Comparison of ENCODE assay signal across 27 cellular contexts in the genomic region with DNA sequence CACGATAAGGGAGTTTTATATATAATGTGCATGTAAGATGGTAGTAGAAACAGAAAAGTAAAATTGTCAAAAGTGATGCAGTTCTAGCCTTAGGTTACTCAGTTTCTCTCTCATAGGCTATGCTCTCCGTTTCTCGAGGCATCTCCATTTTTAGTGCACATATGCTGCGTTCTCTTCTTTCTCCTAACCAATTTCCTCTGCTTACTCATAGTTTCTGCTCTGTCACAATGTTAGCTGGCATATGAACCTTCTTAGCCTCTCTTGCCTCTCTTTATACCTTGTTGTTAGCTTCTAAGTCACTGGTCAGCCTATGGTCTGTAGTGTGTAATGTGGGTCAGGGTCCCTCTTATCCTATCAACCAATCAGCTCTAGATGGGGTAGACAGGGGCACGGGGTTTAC.
"Had no signal": no experiment of that assay in that cellular context is flagged by ENCODE, and none has a peak within 500 bp of the region (broad histone marks: within the 10 kb centered on the region; RNA-seq: fewer than 3 reads in every experiment).

No MANE protein-coding gene starts in this region.

- H3K9me3 ChIP-seq: body of pancreas, colonic mucosa, gastroesophageal sphincter, mucosa of descending colon, pancreas, prostate gland, tibial nerve had no signal

- H3K4me1 Mint-ChIP-seq: activated CD4-positive, alpha-beta memory T cell treated with anti-CD3 and anti-CD28 coated beads, Interleukin-2, amount 10 ng/mL, durations not matched to agents 7 days and 5 days; activated CD4-positive, alpha-beta T cell treated with anti-CD3 and anti-CD28 coated beads, Interleukin-2, amount 10 ng/mL, durations not matched to agents 7 days and 5 days; activated naive CD4-positive, alpha-beta T cell treated with anti-CD3 and anti-CD28 coated beads, Interleukin-2, amount 50 U/mL, for 24 hours had no signal

- H3K27ac Mint-ChIP-seq: activated CD4-positive, alpha-beta memory T cell treated with anti-CD3 and anti-CD28 coated beads, Interleukin-2, amount 10 ng/mL, durations not matched to agents 7 days and 5 days; activated CD4-positive, alpha-beta T cell treated with anti-CD3 and anti-CD28 coated beads, Interleukin-2, amount 10 ng/mL, durations not matched to agents 7 days and 5 days; activated naive CD4-positive, alpha-beta T cell treated with anti-CD3 and anti-CD28 coated beads, Interleukin-2, amount 50 U/mL, for 24 hours; activated naive CD8-positive, alpha-beta T cell treated with anti-CD3 and anti-CD28 coated beads, Interleukin-2, amount 50 U/mL, for 24 hours; activated T-cell treated with anti-CD3 and anti-CD28 coated beads, Interleukin-2, amount 50 U/mL, for 24 hours; natural killer cell treated with Interleukin-12 subunit alpha and Interleukin-12 subunit beta and Interleukin-15 and Interleukin-18, amount 100 ng/mL, for 72 hours; WTC11 had no signal

- H3K9me3 Mint-ChIP-seq: activated CD4-positive, alpha-beta memory T cell treated with anti-CD3 and anti-CD28 coated beads, Interleukin-2, amount 10 ng/mL, durations not matched to agents 7 days and 5 days; activated CD4-positive, alpha-beta T cell treated with anti-CD3 and anti-CD28 coated beads, Interleukin-2, amount 10 ng/mL, durations not matched to agents 7 days and 5 days; activated naive CD8-positive, alpha-beta T cell treated with anti-CD3 and anti-CD28 coated beads, Interleukin-2, amount 50 U/mL, for 24 hours; activated T-cell treated with anti-CD3 and anti-CD28 coated beads, Interleukin-2, amount 50 U/mL, for 24 hours; WTC11 had no signal

- H3K27me3 ChIP-seq: body of pancreas, cardiac muscle cell, colonic mucosa, gastroesophageal sphincter, hepatocyte, pancreas, tibial nerve had no signal

- H3K27me3 Mint-ChIP-seq: activated CD4-positive, alpha-beta memory T cell treated with anti-CD3 and anti-CD28 coated beads, Interleukin-2, amount 10 ng/mL, durations not matched to agents 7 days and 5 days; activated CD4-positive, alpha-beta T cell treated with anti-CD3 and anti-CD28 coated beads, Interleukin-2, amount 10 ng/mL, durations not matched to agents 7 days and 5 days; activated naive CD4-positive, alpha-beta T cell treated with anti-CD3 and anti-CD28 coated beads, Interleukin-2, amount 50 U/mL, for 24 hours; activated naive CD8-positive, alpha-beta T cell treated with anti-CD3 and anti-CD28 coated beads, Interleukin-2, amount 50 U/mL, for 24 hours; activated T-cell treated with anti-CD3 and anti-CD28 coated beads, Interleukin-2, amount 50 U/mL, for 24 hours; natural killer cell treated with Interleukin-12 subunit alpha and Interleukin-12 subunit beta and Interleukin-15 and Interleukin-18, amount 100 ng/mL, for 72 hours had no signal

- DNase-seq: activated CD4-positive, alpha-beta memory T cell treated with anti-CD3 and anti-CD28 coated beads, Interleukin-2, amount 10 ng/mL, durations not matched to agents 7 days and 5 days; activated CD4-positive, alpha-beta T cell treated with anti-CD3 and anti-CD28 coated beads for 1 hour; activated CD4-positive, alpha-beta T cell treated with anti-CD3 and anti-CD28 coated beads, Interleukin-2, amount 10 ng/mL, durations not matched to agents 7 days and 5 days; activated CD8-positive, alpha-beta memory T cell treated with anti-CD3 and anti-CD28 coated beads, Interleukin-2, amount 50 U/mL, for 48 hours; activated gamma-delta T cell treated with Interleukin-2 at 50 U/mL for 16 hours; activated naive CD8-positive, alpha-beta T cell treated with anti-CD3 and anti-CD28 coated beads, Interleukin-2, amount 50 U/mL, for 24 hours; activated T-cell treated with anti-CD3 and anti-CD28 coated beads, Interleukin-2, amount 50 U/mL, for 24 hours; anterior cingulate cortex; body of pancreas; cerebellar nuclear complex; colonic mucosa; effector memory CD4-positive, alpha-beta T cell; left cardiac atrium; left ventricle myocardium superior; mucosa of descending colon; nucleus accumbens; pancreas; stimulated activated CD4-positive, alpha-beta T cell treated with anti-CD3 and anti-CD28 coated beads, Interleukin-15, amount 100 ng/mL, for 24 hours; stimulated activated naive CD4-positive, alpha-beta T cell treated with Interleukin-2 at 50 U/mL for 16 hours had no signal

- H3K36me3 ChIP-seq: cardiac muscle cell, colonic mucosa, gastroesophageal sphincter, pancreas, prostate gland, tibial nerve had no signal

- H3K36me3 Mint-ChIP-seq: activated naive CD4-positive, alpha-beta T cell treated with anti-CD3 and anti-CD28 coated beads, Interleukin-2, amount 50 U/mL, for 24 hours; natural killer cell treated with Interleukin-12 subunit alpha and Interleukin-12 subunit beta and Interleukin-15 and Interleukin-18, amount 100 ng/mL, for 72 hours; WTC11 had no signal

- H3K4me1 ChIP-seq: body of pancreas, colonic mucosa, gastroesophageal sphincter, pancreas, prostate gland, tibial nerve had no signal

- ATAC-seq: activated naive CD8-positive, alpha-beta T cell treated with anti-CD3 and anti-CD28 coated beads, Interleukin-2, amount 50 U/mL, for 24 hours; body of pancreas; gastroesophageal sphincter; left cardiac atrium; left ventricle myocardium superior; mucosa of descending colon; natural killer cell treated with Interleukin-12 subunit alpha and Interleukin-12 subunit beta and Interleukin-15 and Interleukin-18, amount 100 ng/mL, for 72 hours; pancreas; WTC11 had no signal

- H3K27ac ChIP-seq: body of pancreas, cardiac muscle cell, colonic mucosa, gastroesophageal sphincter, hepatocyte, pancreas, prostate gland, tibial nerve had no signal

- H3K4me3 Mint-ChIP-seq: activated CD4-positive, alpha-beta memory T cell treated with anti-CD3 and anti-CD28 coated beads, Interleukin-2, amount 10 ng/mL, durations not matched to agents 7 days and 5 days; activated CD4-positive, alpha-beta T cell treated with anti-CD3 and anti-CD28 coated beads, Interleukin-2, amount 10 ng/mL, durations not matched to agents 7 days and 5 days; activated naive CD4-positive, alpha-beta T cell treated with anti-CD3 and anti-CD28 coated beads, Interleukin-2, amount 50 U/mL, for 24 hours; activated naive CD8-positive, alpha-beta T cell treated with anti-CD3 and anti-CD28 coated beads, Interleukin-2, amount 50 U/mL, for 24 hours; activated T-cell treated with anti-CD3 and anti-CD28 coated beads, Interleukin-2, amount 50 U/mL, for 24 hours; natural killer cell treated with Interleukin-12 subunit alpha and Interleukin-12 subunit beta and Interleukin-15 and Interleukin-18, amount 100 ng/mL, for 72 hours; WTC11 had no signal

- H3K4me3 ChIP-seq: body of pancreas, cardiac muscle cell, colonic mucosa, gastroesophageal sphincter, hepatocyte, mucosa of descending colon, pancreas, prostate gland, tibial nerve had no signal
